ENCODE assay signal across 1 cellular context in the genomic region with DNA sequence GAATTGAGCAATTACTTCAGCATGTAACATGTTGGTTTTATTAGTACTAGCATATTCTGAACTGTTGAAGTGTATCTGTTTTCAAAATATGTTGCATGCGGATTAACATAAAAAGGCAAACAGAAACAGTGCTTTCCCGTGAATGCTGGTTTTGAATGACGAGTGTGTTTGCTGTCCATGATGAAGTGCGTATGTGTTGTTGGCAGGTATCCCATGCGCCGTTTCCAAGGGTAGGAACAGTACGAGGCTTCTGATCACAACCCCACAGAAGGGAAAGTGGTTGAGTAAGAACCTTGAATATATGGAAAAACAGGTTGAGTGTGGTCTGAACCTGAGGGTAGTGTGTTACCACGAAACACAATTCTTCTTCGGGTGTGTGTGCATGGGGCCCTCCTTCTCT.
TF ChIP-seq lines count a peak whose summit lies in the region.

No MANE protein-coding gene starts in this region.

TF ChIP-seq in H1, 55 proteins besides CTCF, POLR2A, EP300 and RAD21 (continued from another document):
- TF ChIP-seq YY1 (IDR thresholded peaks at IDR 0.05; ENCODE audit: low read depth, low read length): no peak
TF ChIP-seq in H1: peak in this region for 0.
